9 cellular contexts compared by ENCODE assay signal in the genomic region with DNA sequence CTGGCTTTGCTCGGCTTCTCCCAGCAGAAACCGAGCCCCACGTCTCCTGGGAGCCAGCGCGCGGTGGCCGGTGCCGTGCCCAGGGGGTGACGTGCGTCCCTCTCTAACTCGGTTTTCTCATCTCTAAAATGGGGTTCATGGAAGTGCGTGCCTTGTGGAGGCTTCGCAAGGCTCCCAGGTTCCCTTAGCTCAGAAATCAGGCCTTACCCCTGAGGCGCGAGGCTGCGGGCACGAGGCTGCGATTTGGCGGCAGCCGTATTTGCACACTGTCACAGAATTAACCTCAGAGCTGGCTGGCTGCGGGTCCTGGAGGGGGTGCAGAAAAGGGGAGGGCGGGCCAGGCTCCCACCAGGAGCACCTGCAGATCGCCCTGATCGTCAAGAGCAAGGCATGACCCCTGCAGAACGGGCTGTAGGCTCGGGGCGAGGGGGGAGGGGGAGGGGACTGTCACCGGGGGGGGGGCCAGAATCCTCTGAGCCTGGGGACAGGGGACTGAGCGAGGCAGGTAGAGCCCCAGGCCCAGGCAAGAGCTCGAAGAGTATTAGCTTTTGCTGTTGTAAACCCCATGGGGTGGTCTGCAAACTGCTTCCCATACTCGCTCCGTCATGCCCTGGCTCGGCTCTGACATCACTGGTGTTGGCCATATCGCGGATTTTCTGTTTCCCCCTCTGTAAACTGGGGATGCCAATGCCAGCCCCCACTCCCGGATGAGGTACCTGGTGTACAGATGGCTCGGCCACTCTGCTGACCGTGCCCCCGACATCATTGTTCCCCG.
DNase-seq lines count a peak whose midpoint lies in the region; ATAC-seq and TF ChIP-seq lines count a peak whose summit lies in the region.
"Had no signal": no experiment of that assay in that cellular context is flagged by ENCODE, and none has a peak within 500 bp of the region (broad histone marks: within the 10 kb centered on the region; RNA-seq: fewer than 3 reads in every experiment).

No MANE protein-coding gene starts in this region.

- DNase-seq in cardiac muscle cell (ENCODE audit: low read depth in 1 of 2, low spot score in 1 of 2): no peak
- no peak for DNase-seq in Right ventricle myocardium superior
- no peak for DNase-seq in RWPE2 (ENCODE audit: low spot score)
- no peak for DNase-seq in iPS DF 6.9 (ENCODE audit: low read depth, low spot score)
- no peak for DNase-seq in testis
- DNase-seq in DMS 273 treated with DMSO at 0.1 percent for 48 hours (lab: John Stamatoyannopoulos, UW): no peak
- DNase-seq in effector CD4-positive, alpha-beta T cell: no peak
- DNase-seq: NCI-H524 treated with DMSO at 0.1 percent for 48 hours had no signal

- H3K9me3 ChIP-seq in cardiac muscle cell (ENCODE audit: low read depth): no peaks in the 10 kb centered on the region
- no peaks in the 10 kb centered on the region for H3K9me3 ChIP-seq in RWPE2 (ENCODE audit: severe bottlenecking)
- no peaks in the 10 kb centered on the region for H3K9me3 ChIP-seq in iPS DF 6.9 (ENCODE audit: control insufficient read depth, insufficient read depth, low read length)
- H3K9me3 ChIP-seq in testis: no peaks in the 10 kb centered on the region

- peak overlapping the region; percentile 47 for H3K4me3 ChIP-seq in cardiac muscle cell
- peak overlapping the region; percentile 37 for H3K4me3 ChIP-seq in RWPE2 (ENCODE audit: severe bottlenecking)
- peak overlapping the region; percentile 19; the same call in 1 of the 2 replicates for H3K4me3 ChIP-seq in iPS DF 6.9 (ENCODE audit: low read length)
- H3K4me3 ChIP-seq in testis: peak overlapping the region; percentile 31 to 52

- TF ChIP-seq CTCF in cardiac muscle cell (IDR thresholded peaks at IDR 0.05; ENCODE audit: low read depth, low read length) (peak; percentile 8), RWPE2 (IDR thresholded peaks at IDR 0.05; ENCODE audit: poor library complexity, severe bottlenecking) (peak; percentile 60), testis (IDR thresholded peaks at IDR 0.05) (peak in 1 of 3 experiments; percentile 42)

- WGBS in iPS DF 6.9 (ENCODE audit: insufficient coverage, insufficient read length): no CpG with 5 or more reads among the region's 40 CpGs
- 16 to 27% methylated on average over 25 to 37 of the region's 40 CpGs for WGBS in testis, 2 donors

- no peak for ATAC-seq in Right ventricle myocardium superior (ENCODE audit: poor library complexity)
- ATAC-seq in RWPE2 (ENCODE audit: low read depth): no peak
- no peak for ATAC-seq in HG03095 (IDR thresholded peaks at IDR 0.05; ENCODE audit: unreplicated experiment)

- TF ChIP-seq POLR2A in testis (IDR thresholded peaks at IDR 0.05): no peak

- intact Hi-C loops in Right ventricle myocardium superior (cut with DNase I): loop anchor here (10.0 kb wide), 1 partner anchor 139 kb away; no protein-coding TSS in a partner anchor
- intact Hi-C loops in testis (cut with DNase I; ENCODE audit: low total_unique reads): loop anchor here (5.0 to 10.0 kb wide), 2 partner anchors 102 to 139 kb away; no protein-coding TSS in a partner anchor

- H3K27me3 ChIP-seq in cardiac muscle cell (peaks cover 7% of the 10 kb centered on the region), RWPE2 (ENCODE audit: insufficient read depth, poor library complexity, severe bottlenecking) (peaks cover 6% of the 10 kb centered on the region), iPS DF 6.9 (ENCODE audit: control insufficient read depth, insufficient read depth, low read length) (peaks cover 3% of the 10 kb centered on the region; the same call in 1 of the 2 replicates), testis (no peaks in the 10 kb centered on the region)

- peaks cover 13% of the 10 kb centered on the region for H3K4me1 ChIP-seq in cardiac muscle cell (ENCODE audit: low read depth)
- H3K4me1 ChIP-seq in RWPE2 (ENCODE audit: insufficient read depth, poor library complexity, severe bottlenecking): no peaks in the 10 kb centered on the region
- H3K4me1 ChIP-seq in iPS DF 6.9 (ENCODE audit: control insufficient read depth, insufficient read depth, low read length): no peaks in the 10 kb centered on the region
- peaks cover 13% of the 10 kb centered on the region for H3K4me1 ChIP-seq in testis

- H3K27ac ChIP-seq in cardiac muscle cell (no peak overlapping the region), RWPE2 (ENCODE audit: poor library complexity, severe bottlenecking) (no peak overlapping the region), iPS DF 6.9 (ENCODE audit: low read length) (no peak overlapping the region), testis (no peak overlapping the region)

- no peaks in the 10 kb centered on the region for H3K36me3 ChIP-seq in cardiac muscle cell
- H3K36me3 ChIP-seq in RWPE2 (ENCODE audit: low read depth): no peaks in the 10 kb centered on the region
- no peaks in the 10 kb centered on the region for H3K36me3 ChIP-seq in iPS DF 6.9 (ENCODE audit: control insufficient read depth, insufficient read depth, low read length)
- H3K36me3 ChIP-seq in testis (ENCODE audit: low read depth, missing control alignments): no peaks in the 10 kb centered on the region
